In the genomic region with DNA sequence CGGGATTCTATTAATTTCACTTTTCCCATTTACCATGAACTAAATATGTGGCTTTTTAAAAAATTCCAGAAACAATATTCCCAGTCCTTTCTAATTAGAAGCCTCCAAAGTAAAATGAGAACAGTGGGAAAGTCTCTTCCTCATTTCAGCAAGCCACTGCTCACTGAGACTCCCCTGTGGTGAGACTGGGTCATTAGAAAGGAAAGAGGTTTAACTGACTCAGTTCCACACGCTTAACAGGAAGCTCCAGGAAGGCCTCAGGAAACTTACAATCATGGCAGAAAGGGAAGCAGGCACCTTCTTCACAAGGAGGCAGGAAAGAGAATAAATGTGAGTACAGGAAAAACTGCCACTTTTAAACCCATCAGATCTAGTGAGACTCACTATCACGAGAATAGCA, we compare ENCODE assay signal across 2 cellular contexts.
TF ChIP-seq lines count a peak whose summit lies in the region.

No MANE protein-coding gene starts in this region.

TF ChIP-seq in GM23338, 12 proteins besides CTCF, POLR2A, EP300 and RAD21 (continues in another document):
- TF ChIP-seq POLR2AphosphoS5 (IDR thresholded peaks at IDR 0.05; ENCODE audit: low read depth) (no peak), ZNF331 (CRISPR knock-in tag; IDR thresholded peaks at IDR 0.05; ENCODE audit: low read depth) (no peak), EZH2 (IDR thresholded peaks at IDR 0.05; ENCODE audit: low read depth, unreplicated experiment) (no peak), CREB1 (CRISPR knock-in tag; IDR thresholded peaks at IDR 0.05; ENCODE audit: low read depth) (no peak), NANOG (IDR thresholded peaks at IDR 0.05; ENCODE audit: borderline replicate concordance) (no peak), JUNB (IDR thresholded peaks at IDR 0.05; ENCODE audit: unreplicated experiment) (no peak), EZH2phosphoT487 (IDR thresholded peaks at IDR 0.05; ENCODE audit: unreplicated experiment) (no peak), STAT1 (IDR thresholded peaks at IDR 0.05; ENCODE audit: unreplicated experiment) (no peak), ZNF114 (CRISPR knock-in tag; IDR thresholded peaks at IDR 0.05) (no peak)
- TF ChIP-seq, protein P1, sequence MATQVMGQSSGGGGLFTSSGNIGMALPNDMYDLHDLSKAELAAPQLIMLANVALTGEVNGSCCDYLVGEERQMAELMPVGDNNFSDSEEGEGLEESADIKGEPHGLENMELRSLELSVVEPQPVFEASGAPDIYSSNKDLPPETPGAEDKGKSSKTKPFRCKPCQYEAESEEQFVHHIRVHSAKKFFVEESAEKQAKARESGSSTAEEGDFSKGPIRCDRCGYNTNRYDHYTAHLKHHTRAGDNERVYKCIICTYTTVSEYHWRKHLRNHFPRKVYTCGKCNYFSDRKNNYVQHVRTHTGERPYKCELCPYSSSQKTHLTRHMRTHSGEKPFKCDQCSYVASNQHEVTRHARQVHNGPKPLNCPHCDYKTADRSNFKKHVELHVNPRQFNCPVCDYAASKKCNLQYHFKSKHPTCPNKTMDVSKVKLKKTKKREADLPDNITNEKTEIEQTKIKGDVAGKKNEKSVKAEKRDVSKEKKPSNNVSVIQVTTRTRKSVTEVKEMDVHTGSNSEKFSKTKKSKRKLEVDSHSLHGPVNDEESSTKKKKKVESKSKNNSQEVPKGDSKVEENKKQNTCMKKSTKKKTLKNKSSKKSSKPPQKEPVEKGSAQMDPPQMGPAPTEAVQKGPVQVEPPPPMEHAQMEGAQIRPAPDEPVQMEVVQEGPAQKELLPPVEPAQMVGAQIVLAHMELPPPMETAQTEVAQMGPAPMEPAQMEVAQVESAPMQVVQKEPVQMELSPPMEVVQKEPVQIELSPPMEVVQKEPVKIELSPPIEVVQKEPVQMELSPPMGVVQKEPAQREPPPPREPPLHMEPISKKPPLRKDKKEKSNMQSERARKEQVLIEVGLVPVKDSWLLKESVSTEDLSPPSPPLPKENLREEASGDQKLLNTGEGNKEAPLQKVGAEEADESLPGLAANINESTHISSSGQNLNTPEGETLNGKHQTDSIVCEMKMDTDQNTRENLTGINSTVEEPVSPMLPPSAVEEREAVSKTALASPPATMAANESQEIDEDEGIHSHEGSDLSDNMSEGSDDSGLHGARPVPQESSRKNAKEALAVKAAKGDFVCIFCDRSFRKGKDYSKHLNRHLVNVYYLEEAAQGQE (IDR thresholded peaks at IDR 0.05; ENCODE audit: unreplicated experiment): no peak
- TF ChIP-seq, protein P2, sequence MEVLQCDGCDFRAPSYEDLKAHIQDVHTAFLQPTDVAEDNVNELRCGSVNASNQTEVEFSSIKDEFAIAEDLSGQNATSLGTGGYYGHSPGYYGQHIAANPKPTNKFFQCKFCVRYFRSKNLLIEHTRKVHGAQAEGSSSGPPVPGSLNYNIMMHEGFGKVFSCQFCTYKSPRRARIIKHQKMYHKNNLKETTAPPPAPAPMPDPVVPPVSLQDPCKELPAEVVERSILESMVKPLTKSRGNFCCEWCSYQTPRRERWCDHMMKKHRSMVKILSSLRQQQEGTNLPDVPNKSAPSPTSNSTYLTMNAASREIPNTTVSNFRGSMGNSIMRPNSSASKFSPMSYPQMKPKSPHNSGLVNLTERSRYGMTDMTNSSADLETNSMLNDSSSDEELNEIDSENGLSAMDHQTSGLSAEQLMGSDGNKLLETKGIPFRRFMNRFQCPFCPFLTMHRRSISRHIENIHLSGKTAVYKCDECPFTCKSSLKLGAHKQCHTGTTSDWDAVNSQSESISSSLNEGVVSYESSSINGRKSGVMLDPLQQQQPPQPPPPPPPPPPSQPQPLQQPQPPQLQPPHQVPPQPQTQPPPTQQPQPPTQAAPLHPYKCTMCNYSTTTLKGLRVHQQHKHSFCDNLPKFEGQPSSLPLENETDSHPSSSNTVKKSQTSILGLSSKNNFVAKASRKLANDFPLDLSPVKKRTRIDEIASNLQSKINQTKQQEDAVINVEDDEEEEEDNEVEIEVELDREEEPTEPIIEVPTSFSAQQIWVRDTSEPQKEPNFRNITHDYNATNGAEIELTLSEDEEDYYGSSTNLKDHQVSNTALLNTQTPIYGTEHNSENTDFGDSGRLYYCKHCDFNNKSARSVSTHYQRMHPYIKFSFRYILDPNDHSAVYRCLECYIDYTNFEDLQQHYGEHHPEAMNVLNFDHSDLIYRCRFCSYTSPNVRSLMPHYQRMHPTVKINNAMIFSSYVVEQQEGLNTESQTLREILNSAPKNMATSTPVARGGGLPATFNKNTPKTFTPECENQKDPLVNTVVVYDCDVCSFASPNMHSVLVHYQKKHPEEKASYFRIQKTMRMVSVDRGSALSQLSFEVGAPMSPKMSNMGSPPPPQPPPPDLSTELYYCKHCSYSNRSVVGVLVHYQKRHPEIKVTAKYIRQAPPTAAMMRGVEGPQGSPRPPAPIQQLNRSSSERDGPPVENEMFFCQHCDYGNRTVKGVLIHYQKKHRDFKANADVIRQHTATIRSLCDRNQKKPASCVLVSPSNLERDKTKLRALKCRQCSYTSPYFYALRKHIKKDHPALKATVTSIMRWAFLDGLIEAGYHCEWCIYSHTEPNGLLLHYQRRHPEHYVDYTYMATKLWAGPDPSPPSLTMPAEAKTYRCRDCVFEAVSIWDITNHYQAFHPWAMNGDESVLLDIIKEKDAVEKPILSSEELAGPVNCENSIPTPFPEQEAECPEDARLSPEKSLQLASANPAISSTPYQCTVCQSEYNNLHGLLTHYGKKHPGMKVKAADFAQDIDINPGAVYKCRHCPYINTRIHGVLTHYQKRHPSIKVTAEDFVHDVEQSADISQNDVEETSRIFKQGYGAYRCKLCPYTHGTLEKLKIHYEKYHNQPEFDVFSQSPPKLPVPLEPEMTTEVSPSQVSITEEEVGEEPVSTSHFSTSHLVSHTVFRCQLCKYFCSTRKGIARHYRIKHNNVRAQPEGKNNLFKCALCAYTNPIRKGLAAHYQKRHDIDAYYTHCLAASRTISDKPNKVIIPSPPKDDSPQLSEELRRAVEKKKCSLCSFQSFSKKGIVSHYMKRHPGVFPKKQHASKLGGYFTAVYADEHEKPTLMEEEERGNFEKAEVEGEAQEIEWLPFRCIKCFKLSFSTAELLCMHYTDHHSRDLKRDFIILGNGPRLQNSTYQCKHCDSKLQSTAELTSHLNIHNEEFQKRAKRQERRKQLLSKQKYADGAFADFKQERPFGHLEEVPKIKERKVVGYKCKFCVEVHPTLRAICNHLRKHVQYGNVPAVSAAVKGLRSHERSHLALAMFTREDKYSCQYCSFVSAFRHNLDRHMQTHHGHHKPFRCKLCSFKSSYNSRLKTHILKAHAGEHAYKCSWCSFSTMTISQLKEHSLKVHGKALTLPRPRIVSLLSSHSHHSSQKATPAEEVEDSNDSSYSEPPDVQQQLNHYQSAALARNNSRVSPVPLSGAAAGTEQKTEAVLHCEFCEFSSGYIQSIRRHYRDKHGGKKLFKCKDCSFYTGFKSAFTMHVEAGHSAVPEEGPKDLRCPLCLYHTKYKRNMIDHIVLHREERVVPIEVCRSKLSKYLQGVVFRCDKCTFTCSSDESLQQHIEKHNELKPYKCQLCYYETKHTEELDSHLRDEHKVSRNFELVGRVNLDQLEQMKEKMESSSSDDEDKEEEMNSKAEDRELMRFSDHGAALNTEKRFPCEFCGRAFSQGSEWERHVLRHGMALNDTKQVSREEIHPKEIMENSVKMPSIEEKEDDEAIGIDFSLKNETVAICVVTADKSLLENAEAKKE (CRISPR knock-in tag; IDR thresholded peaks at IDR 0.05): no peak

TF ChIP-seq in HepG2, 621 proteins besides CTCF, POLR2A, EP300 and RAD21:
- no peak for TF ChIP-seq ZNF557 (CRISPR knock-in tag; IDR thresholded peaks at IDR 0.05)
- no peak for TF ChIP-seq ZNF563 (CRISPR knock-in tag; IDR thresholded peaks at IDR 0.05)
- no peak for TF ChIP-seq NKX3-1 (CRISPR knock-in tag; IDR thresholded peaks at IDR 0.05)
- no peak for TF ChIP-seq SRSF9 (IDR thresholded peaks at IDR 0.05; ENCODE audit: borderline replicate concordance, insufficient read depth, low read depth, low read length, poor library complexity, severe bottlenecking)
- TF ChIP-seq ZNF709 (CRISPR knock-in tag; IDR thresholded peaks at IDR 0.05): no peak
- no peak for TF ChIP-seq MAFK (conservative IDR thresholded peaks at IDR 0.05 in 1 of 2, IDR thresholded peaks at IDR 0.05 in 1 of 2; ENCODE audit: low read length in 2 of 2)
- TF ChIP-seq YEATS4 (CRISPR knock-in tag; IDR thresholded peaks at IDR 0.05; ENCODE audit: borderline replicate concordance): no peak
